Comparison of ENCODE assay signal across 16 cellular contexts in the genomic region with DNA sequence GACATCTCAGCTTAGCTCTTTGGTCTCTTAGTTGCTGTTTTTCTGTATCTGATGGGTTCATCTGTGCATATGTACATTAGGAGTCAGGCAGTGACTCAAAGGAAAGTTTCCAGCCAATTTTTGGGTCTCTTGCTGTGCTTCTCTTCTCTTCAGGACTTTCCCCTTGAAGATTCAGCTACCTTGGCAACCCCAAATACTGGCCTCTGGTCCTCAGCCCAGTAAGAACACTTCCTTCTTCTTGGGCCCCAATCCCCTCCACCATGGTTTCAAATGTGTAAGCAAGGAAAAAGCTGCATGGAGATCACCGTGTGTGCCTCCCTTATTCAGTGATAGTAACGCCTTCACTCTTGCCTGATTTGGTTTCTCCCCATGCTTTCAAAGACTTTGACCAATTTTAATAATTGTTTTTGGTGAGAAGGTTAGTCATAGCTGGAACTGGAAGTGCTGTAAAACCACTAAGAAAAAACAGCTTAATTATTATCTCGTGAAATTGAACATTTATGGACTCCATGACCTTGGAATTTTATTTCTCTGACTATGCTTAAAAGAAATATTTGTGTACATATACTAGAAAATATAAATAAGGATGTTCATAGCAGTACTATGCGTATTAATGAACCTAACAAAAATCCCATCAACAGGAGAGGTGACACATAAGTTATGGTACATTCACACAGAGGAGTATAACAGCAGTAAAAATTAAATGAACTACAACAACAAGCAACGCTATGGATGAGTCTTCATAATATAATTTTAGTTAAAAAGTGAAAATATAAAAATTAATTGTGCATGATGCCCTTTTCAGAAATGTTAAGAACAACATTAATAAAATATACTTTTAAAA.
DNase-seq lines count a peak whose midpoint lies in the region; ATAC-seq and TF ChIP-seq lines count a peak whose summit lies in the region.
"Had no signal": no experiment of that assay in that cellular context is flagged by ENCODE, and none has a peak within 500 bp of the region (broad histone marks: within the 10 kb centered on the region; RNA-seq: fewer than 3 reads in every experiment).

No MANE protein-coding gene starts in this region.

- 83 to 86% (median 86%) methylated on average over 5 of the region's 5 CpGs for WGBS in heart left ventricle, 4 donors

- TF ChIP-seq POLR2A in heart left ventricle (IDR thresholded peaks at IDR 0.05): no peak

- intact Hi-C loops in heart left ventricle (cut with DNase I): no loop called here

- H3K9me3 ChIP-seq in T-helper 17 cell (ENCODE audit: control insufficient read depth, low read length, poor library complexity, severe bottlenecking) (no peaks in the 10 kb centered on the region), heart left ventricle (no peaks in the 10 kb centered on the region)
- H3K9me3 ChIP-seq: colonic mucosa, testis had no signal

- H3K4me1 Mint-ChIP-seq in T-helper 2 cell treated with Interferon-gamma antibody and Interleukin-4, amounts not matched to agents 5 μg/mL and 100 μg/mL, for 36 hours (ENCODE audit: low read depth): peaks cover 19% of the 10 kb centered on the region
- H3K4me1 Mint-ChIP-seq in stimulated activated naive CD8-positive, alpha-beta T cell treated with anti-CD3 and anti-CD28 coated beads, Interleukin-15, amount 100 ng/mL, for 72 hours: peaks cover 42% of the 10 kb centered on the region
- peaks cover 3% of the 10 kb centered on the region for H3K4me1 Mint-ChIP-seq in T-helper 17 cell
- H3K4me1 Mint-ChIP-seq: neural crest cell had no signal

- DNase-seq in stimulated activated CD4-positive, alpha-beta T cell treated with anti-CD3 and anti-CD28 coated beads, Interleukin-12 subunit alpha, Interleukin-12 subunit beta, amount 100 ng/mL, for 48 hours (ENCODE audit: low read depth in 2 of 3, low spot score in 1 of 3): peak; percentile 16 to 30 (median 21)
- no peak for DNase-seq in stimulated activated CD4-positive, alpha-beta T cell treated with anti-CD3 and anti-CD28 coated beads, Interleukin-12 subunit alpha, Interleukin-12 subunit beta, amount 100 ng/mL, for 4 hours
- peak; percentile 56 for DNase-seq in T-helper 2 cell treated with Interferon-gamma antibody and Interleukin-4, amounts not matched to agents 5 μg/mL and 100 μg/mL, for 36 hours (ENCODE audit: low spot score)
- peak; percentile 43 to 78 for DNase-seq in stimulated activated naive CD8-positive, alpha-beta T cell treated with anti-CD3 and anti-CD28 coated beads, Interleukin-15, amount 100 ng/mL, for 72 hours
- no peak for DNase-seq in T-helper 17 cell
- DNase-seq in heart left ventricle: no peak
- DNase-seq in NK-92 (lab: John Stamatoyannopoulos, UW; ENCODE audit: unreplicated experiment): no peak
- DNase-seq: activated naive CD4-positive, alpha-beta T cell treated with Interleukin-2 at 50 U/mL for 16 hours; colonic mucosa; EL; Kasumi-1; NCI-H2227 treated with DMSO at 0.1 percent for 48 hours; testis had no signal

- no peaks in the 10 kb centered on the region for H3K4me1 ChIP-seq in heart left ventricle
- H3K4me1 ChIP-seq: colonic mucosa, testis had no signal

- H3K27ac Mint-ChIP-seq in T-helper 2 cell treated with Interferon-gamma antibody and Interleukin-4, amounts not matched to agents 5 μg/mL and 100 μg/mL, for 36 hours: no peak overlapping the region
- peak overlapping the region; percentile 60 to 85 for H3K27ac Mint-ChIP-seq in stimulated activated naive CD8-positive, alpha-beta T cell treated with anti-CD3 and anti-CD28 coated beads, Interleukin-15, amount 100 ng/mL, for 72 hours
- no peak overlapping the region for H3K27ac Mint-ChIP-seq in T-helper 17 cell

- H3K27me3 Mint-ChIP-seq in T-helper 2 cell treated with Interferon-gamma antibody and Interleukin-4, amounts not matched to agents 5 μg/mL and 100 μg/mL, for 36 hours (ENCODE audit: low read depth): no peaks in the 10 kb centered on the region
- no peaks in the 10 kb centered on the region for H3K27me3 Mint-ChIP-seq in stimulated activated naive CD8-positive, alpha-beta T cell treated with anti-CD3 and anti-CD28 coated beads, Interleukin-15, amount 100 ng/mL, for 72 hours
- H3K27me3 Mint-ChIP-seq in T-helper 17 cell: no peaks in the 10 kb centered on the region

- H3K4me3 Mint-ChIP-seq in T-helper 2 cell treated with Interferon-gamma antibody and Interleukin-4, amounts not matched to agents 5 μg/mL and 100 μg/mL, for 36 hours: no peak overlapping the region
- peak overlapping the region; percentile 0 to 62 for H3K4me3 Mint-ChIP-seq in stimulated activated naive CD8-positive, alpha-beta T cell treated with anti-CD3 and anti-CD28 coated beads, Interleukin-15, amount 100 ng/mL, for 72 hours
- no peak overlapping the region for H3K4me3 Mint-ChIP-seq in T-helper 17 cell
- H3K4me3 Mint-ChIP-seq: neural crest cell had no signal

- no peaks in the 10 kb centered on the region for H3K27me3 ChIP-seq in heart left ventricle
- H3K27me3 ChIP-seq: colonic mucosa, testis had no signal

- no peak for TF ChIP-seq CTCF in heart left ventricle (IDR thresholded peaks at IDR 0.05)

- no peak overlapping the region for H3K4me3 ChIP-seq in heart left ventricle
- H3K4me3 ChIP-seq: colonic mucosa, testis had no signal

- H3K9me3 Mint-ChIP-seq in T-helper 2 cell treated with Interferon-gamma antibody and Interleukin-4, amounts not matched to agents 5 μg/mL and 100 μg/mL, for 36 hours: no peaks in the 10 kb centered on the region
- H3K9me3 Mint-ChIP-seq in stimulated activated naive CD8-positive, alpha-beta T cell treated with anti-CD3 and anti-CD28 coated beads, Interleukin-15, amount 100 ng/mL, for 72 hours: no peaks in the 10 kb centered on the region
- H3K9me3 Mint-ChIP-seq: neural crest cell had no signal

- H3K36me3 Mint-ChIP-seq in T-helper 2 cell treated with Interferon-gamma antibody and Interleukin-4, amounts not matched to agents 5 μg/mL and 100 μg/mL, for 36 hours (ENCODE audit: low read depth): no peaks in the 10 kb centered on the region
- no peaks in the 10 kb centered on the region for H3K36me3 Mint-ChIP-seq in T-helper 17 cell (ENCODE audit: low read depth)

- H3K36me3 ChIP-seq in heart left ventricle: no peaks in the 10 kb centered on the region
- H3K36me3 ChIP-seq: colonic mucosa had no signal

- ATAC-seq in HG02884 (IDR thresholded peaks at IDR 0.05; ENCODE audit: unreplicated experiment) (peak; percentile 76), T-helper 17 cell (no peak), heart left ventricle (no peak)
- ATAC-seq in stimulated activated naive CD8-positive, alpha-beta T cell treated with anti-CD3 and anti-CD28 coated beads, Interleukin-15, amount 100 ng/mL, for 72 hours: peak; percentile 97

- H3K27ac ChIP-seq in heart left ventricle: no peak overlapping the region
- H3K27ac ChIP-seq: colonic mucosa, RWPE1, testis had no signal

Comparison
In these comparisons a context has a peak if more than half of its experiments do, and no peak if none do; other contexts are left out.
1. DNase-seq: peak in stimulated activated CD4-positive, alpha-beta T cell treated with anti-CD3 and anti-CD28 coated beads, Interleukin-12 subunit alpha, Interleukin-12 subunit beta, amount 100 ng/mL, for 48 hours (3 of 3), T-helper 2 cell treated with Interferon-gamma antibody and Interleukin-4, amounts not matched to agents 5 μg/mL and 100 μg/mL, for 36 hours (single experiment) and stimulated activated naive CD8-positive, alpha-beta T cell treated with anti-CD3 and anti-CD28 coated beads, Interleukin-15, amount 100 ng/mL, for 72 hours (2 of 2); none in stimulated activated CD4-positive, alpha-beta T cell treated with anti-CD3 and anti-CD28 coated beads, Interleukin-12 subunit alpha, Interleukin-12 subunit beta, amount 100 ng/mL, for 4 hours (single experiment), T-helper 17 cell (0 of 3), heart left ventricle (0 of 5) and NK-92 (single experiment).
2. ATAC-seq: peak in HG02884 (single experiment) and stimulated activated naive CD8-positive, alpha-beta T cell treated with anti-CD3 and anti-CD28 coated beads, Interleukin-15, amount 100 ng/mL, for 72 hours (single experiment); none in T-helper 17 cell (single experiment) and heart left ventricle (0 of 4).
3. H3K27ac Mint-ChIP-seq: peak in stimulated activated naive CD8-positive, alpha-beta T cell treated with anti-CD3 and anti-CD28 coated beads, Interleukin-15, amount 100 ng/mL, for 72 hours (2 of 2); none in T-helper 2 cell treated with Interferon-gamma antibody and Interleukin-4, amounts not matched to agents 5 μg/mL and 100 μg/mL, for 36 hours (single experiment) and T-helper 17 cell (single experiment).
4. H3K4me3 Mint-ChIP-seq: peak in stimulated activated naive CD8-positive, alpha-beta T cell treated with anti-CD3 and anti-CD28 coated beads, Interleukin-15, amount 100 ng/mL, for 72 hours (2 of 2); none in T-helper 2 cell treated with Interferon-gamma antibody and Interleukin-4, amounts not matched to agents 5 μg/mL and 100 μg/mL, for 36 hours (single experiment) and T-helper 17 cell (single experiment).